Comparison of ENCODE assay signal across 17 cellular contexts in the genomic region with DNA sequence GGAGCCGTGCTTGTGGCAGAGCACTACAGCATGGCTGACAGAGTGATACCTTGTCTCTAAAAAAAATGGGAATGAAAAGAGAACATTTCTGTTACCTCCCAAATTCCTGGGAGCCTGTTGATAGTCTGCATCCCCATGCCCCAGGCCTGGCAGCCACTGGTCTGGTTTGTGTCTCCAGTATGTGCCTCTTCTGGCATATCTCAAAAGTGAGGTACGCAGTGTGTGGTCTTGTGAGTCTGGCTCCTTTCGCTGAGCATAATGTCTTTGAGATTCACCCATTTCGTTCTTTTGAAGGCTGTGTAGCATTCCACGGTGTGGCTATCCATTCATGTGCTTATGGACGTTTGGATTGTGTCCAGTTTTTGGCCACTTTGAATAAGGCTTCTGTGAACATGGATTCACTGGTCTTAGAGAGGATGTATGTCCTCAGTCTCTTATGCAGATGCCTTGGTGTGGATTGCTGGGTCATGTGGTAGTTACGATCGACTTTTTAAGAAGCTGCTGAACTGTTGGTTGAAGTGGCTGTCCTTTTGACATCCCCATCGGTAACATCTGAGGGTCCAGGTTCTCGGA. TPM values are rescaled to one million over a fixed set of nuclear protein-coding genes. Genes with fewer than 3 reads are reported as not detected.
DNase-seq lines count a peak whose midpoint lies in the region; ATAC-seq, FAIRE-seq and TF ChIP-seq lines count a peak whose summit lies in the region.
"Had no signal": no experiment of that assay in that cellular context is flagged by ENCODE, and none has a peak within 500 bp of the region (broad histone marks: within the 10 kb centered on the region; RNA-seq: fewer than 3 reads in every experiment).

No MANE protein-coding gene starts in this region.

- FAIRE-seq in bronchial epithelial cell (lab: Jason Lieb, UNC), result peak; percentile 64
- FAIRE-seq: A204.1, D721Med, G401.6, H1 had no signal

- H3K27me3 ChIP-seq in bronchial epithelial cell (ENCODE audit: control insufficient read depth, insufficient read depth, low read length), result no peaks in the 10 kb centered on the region
- H3K27me3 ChIP-seq: BE2C had no signal

- no peak overlapping the region for H3K4me3 ChIP-seq in bronchial epithelial cell (ENCODE audit: low read depth, low read length)

- no peak for ATAC-seq in GM18861 (IDR thresholded peaks at IDR 0.05; ENCODE audit: unreplicated experiment)
- ATAC-seq in stimulated activated naive CD8-positive, alpha-beta T cell treated with anti-CD3 and anti-CD28 coated beads, Interleukin-15, Interleukin-2, amounts not matched to agents 100 U/mL and 50 U/mL, for 24 hours, result no peak

- no peak for TF ChIP-seq CTCF in bronchial epithelial cell (IDR thresholded peaks at IDR 0.05; ENCODE audit: insufficient read depth, low read length, severe bottlenecking)

- peak; percentile 8 for DNase-seq in COLO829 (ENCODE audit: low spot score)
- DNase-seq in bronchial epithelial cell (ENCODE audit: low read depth), result no peak
- peak; percentile 51 for DNase-seq in islet precursor cell
- no peak for DNase-seq in stimulated activated naive CD8-positive, alpha-beta T cell treated with anti-CD3 and anti-CD28 coated beads, Interleukin-15, Interleukin-2, amounts not matched to agents 100 U/mL and 50 U/mL, for 24 hours
- no peak for DNase-seq in NK-92 treated with Interleukin-12 subunit alpha and Interleukin-12 subunit beta, amount 100 ng/mL, for 24 hours (lab: John Stamatoyannopoulos, UW)
- DNase-seq in NCI-H187 (lab: John Stamatoyannopoulos, UW), result no peak
- DNase-seq: ACHN; BE2C; CD4-positive, alpha-beta memory T cell; COR-L47; H9; KG1 had no signal

- peaks cover 30% of the 10 kb centered on the region for H3K36me3 ChIP-seq in bronchial epithelial cell (ENCODE audit: control insufficient read depth, insufficient read depth, low read length)

RNA-seq across cellular contexts. Expression of a gene that starts 39.1 kb away (rescaled TPM):
- 23.9 and 36.9 TPM in 2 replicates for total RNA-seq in bronchial epithelial cell

RNA-seq across cellular contexts. Expression of a gene that starts 39.2 kb away (rescaled TPM):
- 17.4 and 19.3 TPM in 2 replicates for total RNA-seq in bronchial epithelial cell

Comparison
In these comparisons a context has a peak if more than half of its experiments do, and no peak if none do; other contexts are left out.
1. DNase-seq: peak in COLO829 (single experiment) and islet precursor cell (single experiment); none in bronchial epithelial cell (single experiment), stimulated activated naive CD8-positive, alpha-beta T cell treated with anti-CD3 and anti-CD28 coated beads, Interleukin-15, Interleukin-2, amounts not matched to agents 100 U/mL and 50 U/mL, for 24 hours (single experiment), NK-92 treated with Interleukin-12 subunit alpha and Interleukin-12 subunit beta, amount 100 ng/mL, for 24 hours (single experiment) and NCI-H187 (0 of 2).